In genomic region chr22:41340357-41340756, GRCh38 we compare ENCODE assay signal across 21 cellular contexts. TPM values are rescaled to one million over a fixed set of nuclear protein-coding genes. Genes with fewer than 3 reads are reported as not detected.
DNase-seq lines count a peak whose midpoint lies in the region; ATAC-seq and TF ChIP-seq lines count a peak whose summit lies in the region.
"Had no signal": no experiment of that assay in that cellular context is flagged by ENCODE, and none has a peak within 500 bp of the region (broad histone marks: within the 10 kb centered on the region; RNA-seq: fewer than 3 reads in every experiment).

No MANE protein-coding gene starts in this region.

- in situ Hi-C loops in IMR-90 (cut with MboI; ENCODE audit: low sequenced_read_pairs), result no loop called here

- H2BK5ac ChIP-seq in IMR-90 (ENCODE audit: low read depth, low read length, poor library complexity, severe bottlenecking), result no peak overlapping the region

- no peak overlapping the region for H3K18ac ChIP-seq in IMR-90 (ENCODE audit: low read depth, low read length)

- H2AFZ ChIP-seq in IMR-90 (replicated peaks; ENCODE audit: low read length, poor library complexity), result peak overlapping the region; percentile 21

- H2BK120ac ChIP-seq in IMR-90 (ENCODE audit: low read depth, low read length), result no peak overlapping the region

- no peak overlapping the region for H3K27ac ChIP-seq in IMR-90 (ENCODE audit: insufficient read depth, low read length)
- H3K27ac ChIP-seq: SJCRH30 had no signal

- dilution Hi-C loops in IMR-90 (cut with HindIII; ENCODE audit: low sequenced_read_pairs, unreplicated experiment), result no loop called here

- no peak overlapping the region for H2BK15ac ChIP-seq in IMR-90 (ENCODE audit: low read depth, low read length)

- no peak for ATAC-seq in activated T-cell treated with anti-CD3 and anti-CD28 coated beads, Interleukin-2, amount 50 U/mL, for 72 hours (replicated peaks in 1 of 2)
- no peak for ATAC-seq in IMR-90 (ENCODE audit: low read depth)
- ATAC-seq in stimulated activated effector memory CD8-positive, alpha-beta T cell treated with anti-CD3 and anti-CD28 coated beads, Interleukin-12 subunit alpha, Interleukin-12 subunit beta, amount 100 ng/mL, for 72 hours, result no peak
- ATAC-seq: PC-3 had no signal

- H3K36me3 ChIP-seq in IMR-90 (ENCODE audit: control insufficient read depth, insufficient read depth, low read length), result peaks cover 71% of the 10 kb centered on the region
- H3K36me3 ChIP-seq: SJCRH30 had no signal

- POLR2A ChIA-PET in IMR-90 (lab: Charles Lee; ENCODE audit: unreplicated experiment), result no interaction called here

- H4K91ac ChIP-seq in IMR-90 (ENCODE audit: insufficient read depth, low read depth, low read length), result no peak overlapping the region

- BruUV-seq in IMR-90 (replicated peaks; lab: Mats Ljungman, UMichigan), result no TSS peak

- DNase-seq in activated T-cell treated with anti-CD3 and anti-CD28 coated beads, Interleukin-2, amount 50 U/mL, for 72 hours, result no peak
- DNase-seq in activated T-cell treated with anti-CD3 and anti-CD28 coated beads for 4 hours (no peak), IMR-90 (no peak), neural crest cell (ENCODE audit: low read depth, low spot score) (no peak), COR-L47 (lab: John Stamatoyannopoulos, UW) (no peak), DMS153 treated with DMSO at 0.1 percent for 48 hours (lab: John Stamatoyannopoulos, UW; ENCODE audit: unreplicated experiment) (no peak), H4 (ENCODE audit: low spot score) (no peak)
- no peak for DNase-seq in stimulated activated effector memory CD8-positive, alpha-beta T cell treated with anti-CD3 and anti-CD28 coated beads, Interleukin-12 subunit alpha, Interleukin-12 subunit beta, amount 100 ng/mL, for 72 hours (ENCODE audit: low spot score in 2 of 2)
- DNase-seq: CD4-positive, alpha-beta memory T cell; DMS79; Kasumi-1; MG63; NCI-H1048; NCI-H1436 treated with DMSO at 0.1 percent for 48 hours; NCI-H2029; NCI-H345; NCI-H524 treated with DMSO at 0.1 percent for 48 hours; PC-3; RPMI8226 had no signal

- no peaks in the 10 kb centered on the region for H3K4me1 ChIP-seq in IMR-90 (ENCODE audit: control insufficient read depth, insufficient read depth, low read length)
- H3K4me1 ChIP-seq: SJCRH30 had no signal

- TF ChIP-seq POLR2A in IMR-90 (IDR thresholded peaks at IDR 0.05; ENCODE audit: low read depth, low read length), result no peak

- no peak overlapping the region for H2AK9ac ChIP-seq in IMR-90 (replicated peaks; ENCODE audit: low read depth, low read length, poor library complexity)

- no peaks in the 10 kb centered on the region for H3K9me3 ChIP-seq in IMR-90 (ENCODE audit: control insufficient read depth, insufficient read depth, low read length)
- H3K9me3 ChIP-seq: MG63, SJCRH30 had no signal

- no peak overlapping the region for H3K9ac ChIP-seq in IMR-90 (ENCODE audit: low read depth, low read length)

- H4K5ac ChIP-seq in IMR-90 (ENCODE audit: low read depth, low read length), result no peak overlapping the region

- no peak overlapping the region for H3K4me2 ChIP-seq in IMR-90 (ENCODE audit: low read depth, low read length)

- H3K4ac ChIP-seq in IMR-90 (ENCODE audit: low read depth, low read length), result no peak overlapping the region

- peaks cover 2 to 11% of the 10 kb centered on the region in 2 donors for H3K36me3 Mint-ChIP-seq in activated T-cell treated with anti-CD3 and anti-CD28 coated beads, Interleukin-2, amount 50 U/mL, for 72 hours (ENCODE audit: insufficient read depth in 2 of 2)
- peaks cover 6% of the 10 kb centered on the region for H3K36me3 Mint-ChIP-seq in neural crest cell (ENCODE audit: low read depth)
- H3K36me3 Mint-ChIP-seq in stimulated activated effector memory CD8-positive, alpha-beta T cell treated with anti-CD3 and anti-CD28 coated beads, Interleukin-12 subunit alpha, Interleukin-12 subunit beta, amount 100 ng/mL, for 72 hours, result peaks cover 47% of the 10 kb centered on the region

- intact Hi-C loops in IMR-90 (cut with micrococcal nuclease), result no loop called here

- H3K14ac ChIP-seq in IMR-90 (replicated peaks; ENCODE audit: low read depth, low read length), result no peak overlapping the region

- no peak overlapping the region for H4K8ac ChIP-seq in IMR-90 (ENCODE audit: low read depth in 2 of 2, low read length in 2 of 2)

- no peaks in the 10 kb centered on the region for H3K27me3 Mint-ChIP-seq in activated T-cell treated with anti-CD3 and anti-CD28 coated beads, Interleukin-2, amount 50 U/mL, for 72 hours (ENCODE audit: low read depth)
- H3K27me3 Mint-ChIP-seq in neural crest cell (ENCODE audit: low read depth), result no peaks in the 10 kb centered on the region
- H3K27me3 Mint-ChIP-seq: CD4-positive, alpha-beta memory T cell; IgD-negative memory B cell had no signal

- no peak for TF ChIP-seq RAD21 in IMR-90 (IDR thresholded peaks at IDR 0.05; ENCODE audit: low read length)

- no peak overlapping the region for H2AK5ac ChIP-seq in IMR-90 (ENCODE audit: low read depth, low read length)

- TF ChIP-seq CTCF in IMR-90 (conservative IDR thresholded peaks at IDR 0.05; ENCODE audit: low read depth, low read length) (no peak), neural crest cell (conservative IDR thresholded peaks at IDR 0.05) (no peak)

- no peak overlapping the region for H2BK20ac ChIP-seq in IMR-90 (ENCODE audit: low read depth, low read length)

- peaks cover 10% of the 10 kb centered on the region for H3K4me1 Mint-ChIP-seq in activated T-cell treated with anti-CD3 and anti-CD28 coated beads, Interleukin-2, amount 50 U/mL, for 72 hours (ENCODE audit: low read depth)
- H3K4me1 Mint-ChIP-seq in neural crest cell, result no peaks in the 10 kb centered on the region
- H3K4me1 Mint-ChIP-seq in stimulated activated effector memory CD8-positive, alpha-beta T cell treated with anti-CD3 and anti-CD28 coated beads, Interleukin-12 subunit alpha, Interleukin-12 subunit beta, amount 100 ng/mL, for 72 hours, result no peaks in the 10 kb centered on the region

- CTCF ChIA-PET in IMR-90 (lab: Yijun Ruan, JAX), result no interaction called here

- H3K9me1 ChIP-seq in IMR-90 (ENCODE audit: insufficient read depth, low read length), result peaks cover 6% of the 10 kb centered on the region; the same call in 1 of the 2 replicates

- no peak overlapping the region for H3K4me3 ChIP-seq in IMR-90 (ENCODE audit: insufficient read depth, low read depth, low read length)
- H3K4me3 ChIP-seq: MG63, SJCRH30 had no signal

- no peaks in the 10 kb centered on the region for H3K9me3 Mint-ChIP-seq in activated T-cell treated with anti-CD3 and anti-CD28 coated beads, Interleukin-2, amount 50 U/mL, for 72 hours
- no peaks in the 10 kb centered on the region for H3K9me3 Mint-ChIP-seq in neural crest cell
- H3K9me3 Mint-ChIP-seq in stimulated activated effector memory CD8-positive, alpha-beta T cell treated with anti-CD3 and anti-CD28 coated beads, Interleukin-12 subunit alpha, Interleukin-12 subunit beta, amount 100 ng/mL, for 72 hours, result no peaks in the 10 kb centered on the region
- H3K9me3 Mint-ChIP-seq: CD4-positive, alpha-beta memory T cell; IgD-negative memory B cell had no signal

- H3K27ac Mint-ChIP-seq in activated T-cell treated with anti-CD3 and anti-CD28 coated beads, Interleukin-2, amount 50 U/mL, for 72 hours, result peak overlapping the region; percentile 26
- H3K27ac Mint-ChIP-seq in neural crest cell (ENCODE audit: unreplicated experiment), result peak overlapping the region; percentile 91
- peak overlapping the region; percentile 56 for H3K27ac Mint-ChIP-seq in stimulated activated effector memory CD8-positive, alpha-beta T cell treated with anti-CD3 and anti-CD28 coated beads, Interleukin-12 subunit alpha, Interleukin-12 subunit beta, amount 100 ng/mL, for 72 hours
- H3K27ac Mint-ChIP-seq: IgD-negative memory B cell had no signal

- no peak overlapping the region for H3K56ac ChIP-seq in IMR-90 (ENCODE audit: extremely low read depth, insufficient read depth, low read length)

- H3K27me3 ChIP-seq in IMR-90 (ENCODE audit: control insufficient read depth, insufficient read depth, low read length), result no peaks in the 10 kb centered on the region
- H3K27me3 ChIP-seq: MG63, SJCRH30 had no signal

- H3K23ac ChIP-seq in IMR-90 (ENCODE audit: low read depth, low read length), result no peak overlapping the region

- H4K20me1 ChIP-seq in IMR-90 (ENCODE audit: insufficient read depth, low read length), result 0 out of 2 replicates have a peak, but pooled peaks cover 4% of the 10 kb centered on the region

- 84% methylated on average over 6 of the region's 11 CpGs; no CpG with 5 or more reads in 1 of the 2 experiments for whole genome bisulfite sequencing in IMR-90 (ENCODE audit: extremely low coverage in 2 of 2, insufficient read length in 1 of 2), 2 experiments

- H3K79me1 ChIP-seq in IMR-90 (ENCODE audit: low read depth in 1 of 2, low read length in 2 of 2), result peaks cover 9 to 58% of the 10 kb centered on the region in 2 experiments

- no peak overlapping the region for H3K4me3 Mint-ChIP-seq in activated T-cell treated with anti-CD3 and anti-CD28 coated beads, Interleukin-2, amount 50 U/mL, for 72 hours
- H3K4me3 Mint-ChIP-seq in neural crest cell, result no peak overlapping the region
- no peak overlapping the region for H3K4me3 Mint-ChIP-seq in stimulated activated effector memory CD8-positive, alpha-beta T cell treated with anti-CD3 and anti-CD28 coated beads, Interleukin-12 subunit alpha, Interleukin-12 subunit beta, amount 100 ng/mL, for 72 hours
- H3K4me3 Mint-ChIP-seq: CD4-positive, alpha-beta memory T cell; IgD-negative memory B cell had no signal

RNA-seq across cellular contexts. Expression of gene ZC3H7B, which starts 39.0 kb away (rescaled TPM):
- 10 to 100 TPM; 46.1 to 52.4 TPM for total RNA-seq in activated T-cell treated with anti-CD3 and anti-CD28 coated beads, Interleukin-2, amount 50 U/mL, for 72 hours
- total RNA-seq in IMR-90 (2012; rRNA removed) (35.6 and 37.6 TPM in 2 replicates), neural crest cell (83.8 and 84.3 TPM in 2 replicates)
- 72.3 and 81.6 TPM in 2 replicates for polyA plus RNA-seq in IMR-90 (2012; rRNA removed)
- 45.0 and 67.7 TPM in 2 replicates for polyA plus RNA-seq in IMR-90 (2012; cell fraction: cytosol; rRNA removed)
- polyA plus RNA-seq in IMR-90 (2012; cell fraction: nucleus; rRNA removed; ENCODE audit: low replicate concordance), result 104 and 165 TPM in 2 replicates
- 17.8 and 17.9 TPM in 2 replicates for total RNA-seq in H4 (2014; rRNA removed; shearing (Covaris generic))

RNA-seq across cellular contexts. Expression of gene TEF, which starts 41.4 kb away (rescaled TPM):
- total RNA-seq in activated T-cell treated with anti-CD3 and anti-CD28 coated beads, Interleukin-2, amount 50 U/mL, for 72 hours, result 1 to 10 TPM; 1.5 to 2.0 TPM
- 5.6 and 6.1 TPM in 2 replicates for total RNA-seq in IMR-90 (2012; rRNA removed)
- polyA plus RNA-seq in IMR-90 (2012; rRNA removed), result 11.6 and 14.4 TPM in 2 replicates
- polyA plus RNA-seq in IMR-90 (2012; cell fraction: cytosol; rRNA removed), result 4.4 and 5.7 TPM in 2 replicates
- 4.7 and 8.8 TPM in 2 replicates for polyA plus RNA-seq in IMR-90 (2012; cell fraction: nucleus; rRNA removed; ENCODE audit: low replicate concordance)
- 9.3 and 13.6 TPM in 2 replicates for total RNA-seq in neural crest cell
- 8.6 and 11.0 TPM in 2 replicates for total RNA-seq in H4 (2014; rRNA removed; shearing (Covaris generic))

RNA-seq across cellular contexts. Expression of gene RANGAP1, which starts 54.4 kb away (rescaled TPM):
- total RNA-seq in activated T-cell treated with anti-CD3 and anti-CD28 coated beads, Interleukin-2, amount 50 U/mL, for 72 hours, result 100 to 1,000 TPM; 162 to 217 TPM
- total RNA-seq in IMR-90 (2012; rRNA removed) (71.2 and 74.4 TPM in 2 replicates), neural crest cell (118 and 121 TPM in 2 replicates)
- 148 and 165 TPM in 2 replicates for polyA plus RNA-seq in IMR-90 (2012; rRNA removed)
- polyA plus RNA-seq in IMR-90 (2012; cell fraction: cytosol; rRNA removed), result 129 and 158 TPM in 2 replicates
- polyA plus RNA-seq in IMR-90 (2012; cell fraction: nucleus; rRNA removed; ENCODE audit: low replicate concordance), result 168 and 358 TPM in 2 replicates
- total RNA-seq in H4 (2014; rRNA removed; shearing (Covaris generic)), result 29.7 and 44.6 TPM in 2 replicates

Comparison
In these comparisons a context has a peak if more than half of its experiments do, and no peak if none do; other contexts are left out.
1. H3K27ac Mint-ChIP-seq: peak in every context shown above with its lines; median percentile 91 in neural crest cell; 56 in stimulated activated effector memory CD8-positive, alpha-beta T cell treated with anti-CD3 and anti-CD28 coated beads, Interleukin-12 subunit alpha, Interleukin-12 subunit beta, amount 100 ng/mL, for 72 hours; 26 in activated T-cell treated with anti-CD3 and anti-CD28 coated beads, Interleukin-2, amount 50 U/mL, for 72 hours.